ENCODE assay signal across 12 cellular contexts in the genomic region with DNA sequence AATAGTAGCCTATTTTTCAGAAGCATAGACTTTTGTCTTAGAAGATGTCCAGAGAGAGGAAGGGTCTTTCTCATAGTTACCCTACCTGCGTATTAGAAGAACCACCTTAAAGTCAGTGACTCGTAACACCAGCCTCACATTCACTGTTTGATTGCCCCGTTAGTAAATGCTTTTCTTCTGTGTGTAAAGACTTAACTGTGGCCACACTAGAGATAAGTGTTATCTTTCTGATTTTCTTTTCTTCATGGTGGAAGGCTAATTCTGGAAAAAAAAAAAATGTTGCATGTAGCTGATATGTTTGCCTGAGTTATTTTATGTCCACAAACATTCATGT.
A peak's percentile ranks its signal among the peaks of the same experiment; 100 is the strongest.
DNase-seq lines count a peak whose midpoint lies in the region; ATAC-seq and TF ChIP-seq lines count a peak whose summit lies in the region.
"Had no signal": no experiment of that assay in that cellular context is flagged by ENCODE, and none has a peak within 500 bp of the region (broad histone marks: within the 10 kb centered on the region; RNA-seq: fewer than 3 reads in every experiment).

No MANE protein-coding gene starts in this region.

- peaks cover 60% of the 10 kb centered on the region for H3K36me3 Mint-ChIP-seq in activated CD8-positive, alpha-beta T cell treated with anti-CD3 and anti-CD28 coated beads for 36 hours (ENCODE audit: low read depth)

- peak overlapping the region; percentile 84 for H3K27ac Mint-ChIP-seq in activated CD8-positive, alpha-beta T cell treated with anti-CD3 and anti-CD28 coated beads for 36 hours
- H3K27ac Mint-ChIP-seq: mesothelial cell of epicardium had no signal

- H3K4me3 Mint-ChIP-seq in activated CD8-positive, alpha-beta T cell treated with anti-CD3 and anti-CD28 coated beads for 36 hours, result peak overlapping the region; percentile 66
- H3K4me3 Mint-ChIP-seq: mesothelial cell of epicardium had no signal

- TF ChIP-seq CTCF in activated CD8-positive, alpha-beta T cell treated with anti-CD3 and anti-CD28 coated beads for 36 hours (IDR thresholded peaks at IDR 0.05), result no peak

- no peaks in the 10 kb centered on the region for H3K9me3 Mint-ChIP-seq in activated CD8-positive, alpha-beta T cell treated with anti-CD3 and anti-CD28 coated beads for 36 hours
- H3K9me3 Mint-ChIP-seq: mesothelial cell of epicardium had no signal

- intact Hi-C loops in activated CD8-positive, alpha-beta T cell treated with anti-CD3 and anti-CD28 coated beads for 36 hours (cut with micrococcal nuclease), result loop anchor here (5.0 kb wide), 2 partner anchors 43 to 112 kb away; no protein-coding TSS in a partner anchor

- POLR2A ChIA-PET in activated CD8-positive, alpha-beta T cell treated with anti-CD3 and anti-CD28 coated beads for 36 hours (lab: Charles Lee), result no interaction called here

- no peak for DNase-seq in activated CD8-positive, alpha-beta T cell treated with anti-CD3 and anti-CD28 coated beads for 36 hours
- no peak for DNase-seq in NCI-H128 (lab: John Stamatoyannopoulos, UW; ENCODE audit: unreplicated experiment)
- DNase-seq in activated CD8-positive, alpha-beta memory T cell treated with anti-CD3 and anti-CD28 coated beads, Interleukin-2, amount 50 U/mL, for 48 hours, result no peak
- no peak for DNase-seq in Kasumi-1 (lab: John Stamatoyannopoulos, UW)
- DNase-seq: GDM1; RPMI8226; stimulated activated CD4-positive, alpha-beta T cell treated with anti-CD3 and anti-CD28 coated beads, Interleukin-4, amount 100 ng/mL, for 24 hours had no signal

- ATAC-seq in GM18502 (IDR thresholded peaks at IDR 0.05; ENCODE audit: poor library complexity, unreplicated experiment), result peak; percentile 48
- ATAC-seq in GM19397 (IDR thresholded peaks at IDR 0.05; ENCODE audit: unreplicated experiment), result peak; percentile 10
- ATAC-seq in HG02938 (IDR thresholded peaks at IDR 0.05; ENCODE audit: unreplicated experiment), result peak; percentile 31
- peak; percentile 32 for ATAC-seq in activated CD8-positive, alpha-beta T cell treated with anti-CD3 and anti-CD28 coated beads for 36 hours
- no peak for ATAC-seq in GM19324 (IDR thresholded peaks at IDR 0.05; ENCODE audit: low FRiP score, unreplicated experiment)

- peaks cover 52% of the 10 kb centered on the region for H3K4me1 Mint-ChIP-seq in activated CD8-positive, alpha-beta T cell treated with anti-CD3 and anti-CD28 coated beads for 36 hours (ENCODE audit: low read depth)
- H3K4me1 Mint-ChIP-seq: mesothelial cell of epicardium had no signal

- no peaks in the 10 kb centered on the region for H3K27me3 Mint-ChIP-seq in activated CD8-positive, alpha-beta T cell treated with anti-CD3 and anti-CD28 coated beads for 36 hours

- CTCF ChIA-PET in activated CD8-positive, alpha-beta T cell treated with anti-CD3 and anti-CD28 coated beads for 36 hours (lab: Charles Lee), result no interaction called here
